ENCODE assay signal across 11 cellular contexts in the genomic region with DNA sequence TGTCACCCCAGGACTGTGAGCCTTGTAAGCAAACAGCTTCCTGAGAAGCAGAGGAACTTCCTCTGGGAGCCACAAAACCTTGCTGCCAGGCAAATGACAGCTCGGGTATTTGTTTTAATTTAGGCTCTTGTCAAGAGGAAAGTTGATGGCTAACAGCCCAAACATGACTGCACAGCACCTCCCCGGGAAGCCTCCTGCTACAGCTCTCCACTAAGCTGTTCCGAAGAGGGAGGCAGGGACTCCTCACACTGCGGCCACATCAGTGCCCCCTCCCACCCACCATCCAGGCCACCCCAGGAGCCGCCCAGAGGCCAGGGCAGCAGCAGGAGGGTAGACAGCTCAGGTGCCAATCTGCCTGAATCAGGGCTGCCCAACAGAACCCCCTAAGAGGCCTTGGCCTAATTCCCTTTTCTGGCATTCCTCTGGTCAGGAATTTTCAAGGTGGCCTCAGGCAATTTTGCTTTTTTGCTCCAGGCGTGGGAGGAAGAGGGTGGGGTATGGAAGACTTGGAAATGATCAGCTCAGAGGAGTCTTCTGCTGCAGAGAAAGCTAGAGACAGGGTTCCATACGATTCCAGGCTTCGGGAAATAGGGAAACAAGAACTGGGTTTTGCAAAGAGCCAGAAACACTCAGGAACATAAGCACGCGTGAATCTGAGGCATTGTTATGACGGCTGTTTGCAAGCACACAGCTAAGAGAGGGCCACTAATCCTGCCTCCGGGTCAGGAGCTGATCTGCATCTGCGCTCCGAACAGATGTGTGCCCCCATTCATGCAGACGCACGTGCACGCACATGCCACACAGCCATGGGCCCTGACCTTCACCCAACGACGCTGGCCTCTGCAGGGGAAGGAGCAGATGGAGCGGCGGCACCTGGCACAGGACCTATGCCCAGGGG. TPM values are rescaled to one million over a fixed set of nuclear protein-coding genes. Genes with fewer than 3 reads are reported as not detected.
DNase-seq lines count a peak whose midpoint lies in the region; ATAC-seq, FAIRE-seq and TF ChIP-seq lines count a peak whose summit lies in the region.
"Had no signal": no experiment of that assay in that cellular context is flagged by ENCODE, and none has a peak within 500 bp of the region (broad histone marks: within the 10 kb centered on the region; RNA-seq: fewer than 3 reads in every experiment).

No MANE protein-coding gene starts in this region.

- no CpG with 5 or more reads among the region's 21 CpGs for WGBS in mesendoderm (ENCODE audit: extremely low coverage, insufficient coverage, low lambda C conversion rate)
- 36 to 51% methylated on average over 18 to 21 of the region's 21 CpGs for WGBS in tibial nerve, 2 donors

- H2BK15ac ChIP-seq in mesendoderm (replicated peaks; ENCODE audit: low read depth): no peak overlapping the region

- FAIRE-seq in bronchial epithelial cell (lab: Jason Lieb, UNC): peak; percentile 87

- ATAC-seq in GM18505 (IDR thresholded peaks at IDR 0.05; ENCODE audit: unreplicated experiment): no peak

- H3K4me2 ChIP-seq in BLaER1 treated with 17β-estradiol and CSF1 and Interleukin-3, amounts not matched to agents 10 nM and 100 nM: peak overlapping the region; percentile 88 to 96 (median 91)
- no peak overlapping the region for H3K4me2 ChIP-seq in mesendoderm (ENCODE audit: low read length)

- H3K56ac ChIP-seq in mesendoderm (ENCODE audit: low read length): no peak overlapping the region

- no peak overlapping the region for H4K8ac ChIP-seq in mesendoderm (ENCODE audit: low read depth, low read length)

- peak overlapping the region in 8 of 11 experiments; percentile 22 to 90 (median 34); a peak in 10 of 22 replicates for H3K9ac ChIP-seq in BLaER1 treated with 17β-estradiol and CSF1 and Interleukin-3, amounts not matched to agents 10 nM and 100 nM
- no peak overlapping the region for H3K9ac ChIP-seq in mesendoderm (ENCODE audit: low read length)

- no peak overlapping the region for H2AK5ac ChIP-seq in mesendoderm (ENCODE audit: low read length)

- TF ChIP-seq EP300 in tibial nerve (IDR thresholded peaks at IDR 0.05): no peak

- peaks cover 0 to 11% (median 0%) of the 10 kb centered on the region in 11 experiments; a peak in 5 of 22 replicates for H3K27me3 ChIP-seq in BLaER1 treated with 17β-estradiol and CSF1 and Interleukin-3, amounts not matched to agents 10 nM and 100 nM
- H3K27me3 ChIP-seq in bronchial epithelial cell (ENCODE audit: control insufficient read depth, insufficient read depth, low read length) (peaks cover 10% of the 10 kb centered on the region), mesendoderm (ENCODE audit: insufficient read depth, low read length, poor library complexity) (peaks cover 1% of the 10 kb centered on the region), tibial nerve (peaks cover 0 to 18% of the 10 kb centered on the region in 2 donors)
- H3K27me3 ChIP-seq: suprapubic skin had no signal

- H2BK120ac ChIP-seq in mesendoderm (ENCODE audit: low read depth, low read length): no peak overlapping the region

- H4K5ac ChIP-seq in mesendoderm (ENCODE audit: low read length): no peak overlapping the region

- no peak for DNase-seq in bronchial epithelial cell (ENCODE audit: low read depth)
- peak; percentile 44 for DNase-seq in mesendoderm
- DNase-seq in tibial nerve (ENCODE audit: low spot score in 2 of 2): no peak
- DNase-seq in effector CD8-positive, alpha-beta T cell (lab: John Stamatoyannopoulos, UW): no peak
- no peak for DNase-seq in stimulated activated CD4-positive, alpha-beta T cell treated with anti-CD3 and anti-CD28 coated beads, Interleukin-4, amount 100 ng/mL, for 24 hours
- DNase-seq: activated gamma-delta T cell had no signal

- no peak overlapping the region for H2BK5ac ChIP-seq in mesendoderm (ENCODE audit: low read length)

- H3K36me3 ChIP-seq in BLaER1 treated with 17β-estradiol and CSF1 and Interleukin-3, amounts not matched to agents 10 nM and 100 nM: peaks cover 0 to 33% (median 0%) of the 10 kb centered on the region in 11 experiments; a peak in 11 of 22 replicates
- H3K36me3 ChIP-seq in bronchial epithelial cell (ENCODE audit: control insufficient read depth, insufficient read depth, low read length) (no peaks in the 10 kb centered on the region), mesendoderm (ENCODE audit: control insufficient read depth, insufficient read depth, low read length) (no peaks in the 10 kb centered on the region), tibial nerve (no peaks in the 10 kb centered on the region)
- H3K36me3 ChIP-seq: HAP-1, suprapubic skin had no signal

- no peak overlapping the region for H3K18ac ChIP-seq in mesendoderm (ENCODE audit: low read length)

- H3K79me2 ChIP-seq in mesendoderm (ENCODE audit: control insufficient read depth, insufficient read depth, low read length): no peaks in the 10 kb centered on the region

- H3K4me3 ChIP-seq in BLaER1 treated with 17β-estradiol and CSF1 and Interleukin-3, amounts not matched to agents 10 nM and 100 nM: peak overlapping the region in 4 of 10 experiments; percentile 40 to 89 (median 83); a peak in 3 of 20 replicates
- H3K4me3 ChIP-seq in bronchial epithelial cell (ENCODE audit: low read depth, low read length): no peak overlapping the region
- no peak overlapping the region for H3K4me3 ChIP-seq in mesendoderm (ENCODE audit: low read length)
- no peak overlapping the region for H3K4me3 ChIP-seq in tibial nerve
- H3K4me3 ChIP-seq: HAP-1 had no signal

- H3K9me3 ChIP-seq in BLaER1 treated with 17β-estradiol and CSF1 and Interleukin-3, amounts not matched to agents 10 nM and 100 nM (replicated peaks in 1 of 11): no peaks in the 10 kb centered on the region
- no peaks in the 10 kb centered on the region for H3K9me3 ChIP-seq in tibial nerve
- H3K9me3 ChIP-seq: HAP-1, suprapubic skin had no signal

- peaks cover 66 to 94% (median 84%) of the 10 kb centered on the region in 11 experiments for H4K20me1 ChIP-seq in BLaER1 treated with 17β-estradiol and CSF1 and Interleukin-3, amounts not matched to agents 10 nM and 100 nM

- no peak overlapping the region for H3K27ac ChIP-seq in BLaER1 treated with 17β-estradiol and CSF1 and Interleukin-3, amounts not matched to agents 10 nM and 100 nM
- H3K27ac ChIP-seq in mesendoderm (ENCODE audit: low read depth, low read length) (no peak overlapping the region), tibial nerve (no peak overlapping the region)
- H3K27ac ChIP-seq: suprapubic skin had no signal

- no peaks in the 10 kb centered on the region for H3K79me1 ChIP-seq in mesendoderm (ENCODE audit: low read length)

- H3K4me1 ChIP-seq in BLaER1 treated with 17β-estradiol and CSF1 and Interleukin-3, amounts not matched to agents 10 nM and 100 nM: peaks cover 48 to 58% (median 54%) of the 10 kb centered on the region in 10 experiments
- no peaks in the 10 kb centered on the region for H3K4me1 ChIP-seq in mesendoderm (ENCODE audit: control insufficient read depth, low read depth, low read length)
- peaks cover 0 to 58% (median 22%) of the 10 kb centered on the region in 4 donors for H3K4me1 ChIP-seq in tibial nerve

- H3K23ac ChIP-seq in mesendoderm (ENCODE audit: low read length): no peak overlapping the region

- no peak overlapping the region for H3K4ac ChIP-seq in mesendoderm (ENCODE audit: low read depth, low read length)

- peak; percentile 39; the same call in 1 of the 2 replicates for TF ChIP-seq CTCF in LNCAP (IDR thresholded peaks at IDR 0.05)
- no peak for TF ChIP-seq CTCF in bronchial epithelial cell (IDR thresholded peaks at IDR 0.05; ENCODE audit: insufficient read depth, low read length, severe bottlenecking)
- no peak for TF ChIP-seq CTCF in tibial nerve (IDR thresholded peaks at IDR 0.05)

- TF ChIP-seq POLR2A in tibial nerve (IDR thresholded peaks at IDR 0.05) (no peak), GM18505 (IDR thresholded peaks at IDR 0.05; ENCODE audit: borderline replicate concordance, extremely low read depth, insufficient read depth, insufficient read length) (no peak)

RNA-seq across cellular contexts. Expression of a gene that starts 2.4 kb away (rescaled TPM):
- total RNA-seq in bronchial epithelial cell (18.7 and 39.3 TPM in 2 replicates), tibial nerve (100 to 1,000 TPM in 2 of 4 donors, 10 to 100 TPM in 2; 88.8 to 193 (median 133) TPM)
- polyA plus RNA-seq in mesendoderm (2013, experiment 1 of 2): 11.5 TPM
- polyA plus RNA-seq in mesendoderm (2013, experiment 2 of 2): 12.0 TPM
